Comparison of ENCODE assay signal across 10 cellular contexts in genomic region chr11:35549787-35550186, GRCh38. TPM values are rescaled to one million over a fixed set of nuclear protein-coding genes. Genes with fewer than 3 reads are reported as not detected.
DNase-seq lines count a peak whose midpoint lies in the region; ATAC-seq and TF ChIP-seq lines count a peak whose summit lies in the region.
"Had no signal": no experiment of that assay in that cellular context is flagged by ENCODE, and none has a peak within 500 bp of the region (broad histone marks: within the 10 kb centered on the region; RNA-seq: fewer than 3 reads in every experiment).

No MANE protein-coding gene starts in this region.

- no peak for TF ChIP-seq POLR2A in breast epithelium (IDR thresholded peaks at IDR 0.05)

- peak; percentile 64 for DNase-seq in MCF 10A (ENCODE audit: unreplicated experiment)
- DNase-seq in breast epithelium (ENCODE audit: low spot score in 2 of 2) = no peak
- peak; percentile 94 for DNase-seq in RPMI7951 (ENCODE audit: low read depth)
- peak; percentile 39 for DNase-seq in glutamatergic neuron
- DNase-seq in NK-92 treated with Interleukin-12 subunit alpha and Interleukin-12 subunit beta, amount 100 ng/mL, for 24 hours (lab: John Stamatoyannopoulos, UW) = no peak
- DNase-seq in C1 segment of cervical spinal cord (lab: John Stamatoyannopoulos, UW) = no peak

- no peak overlapping the region for H3K4me3 ChIP-seq in breast epithelium
- H3K4me3 ChIP-seq: vagina had no signal

- H3K27ac ChIP-seq in breast epithelium = no peak overlapping the region
- H3K27ac ChIP-seq: vagina had no signal

- H3K27me3 ChIP-seq in breast epithelium = no peaks in the 10 kb centered on the region
- H3K27me3 ChIP-seq: vagina had no signal

- H3K4me1 Mint-ChIP-seq in MCF 10A (ENCODE audit: insufficient read depth, unreplicated experiment) (peaks cover 19% of the 10 kb centered on the region), glutamatergic neuron (ENCODE audit: low read depth, unreplicated experiment) (peaks cover 18% of the 10 kb centered on the region)

- no peak for ATAC-seq in GM19397 (IDR thresholded peaks at IDR 0.05; ENCODE audit: unreplicated experiment)
- no peak for ATAC-seq in HG03432 (IDR thresholded peaks at IDR 0.05; ENCODE audit: unreplicated experiment)

- no peak overlapping the region for H3K27ac Mint-ChIP-seq in MCF 10A (ENCODE audit: low read depth, unreplicated experiment)
- peak overlapping the region; percentile 15 for H3K27ac Mint-ChIP-seq in glutamatergic neuron (ENCODE audit: unreplicated experiment)

- POLR2A ChIA-PET in MCF 10A (lab: Yijun Ruan, JAX) = interaction anchor here (0.6 to 1.3 kb wide), 6 partner anchors 9 to 1509 kb away, joined by 3 to 4 read pairs (median 3); no protein-coding TSS in a partner anchor

- intact Hi-C loops in MCF 10A (cut with micrococcal nuclease) = no loop called here
- intact Hi-C loops in breast epithelium (cut with DNase I; ENCODE audit: low total_unique reads) = no loop called here

- CTCF ChIA-PET in MCF 10A (lab: Yijun Ruan, JAX) = no interaction called here

- no peaks in the 10 kb centered on the region for H3K9me3 ChIP-seq in breast epithelium
- H3K9me3 ChIP-seq: vagina had no signal

- H3K36me3 Mint-ChIP-seq in MCF 10A (ENCODE audit: insufficient read depth, unreplicated experiment) (no peaks in the 10 kb centered on the region), glutamatergic neuron (ENCODE audit: unreplicated experiment) (no peaks in the 10 kb centered on the region)

- H3K27me3 Mint-ChIP-seq in MCF 10A (ENCODE audit: insufficient read depth, unreplicated experiment) (no peaks in the 10 kb centered on the region), glutamatergic neuron (ENCODE audit: unreplicated experiment) (peaks cover 3% of the 10 kb centered on the region)

- no peaks in the 10 kb centered on the region for H3K36me3 ChIP-seq in breast epithelium
- H3K36me3 ChIP-seq: vagina had no signal

- no peak overlapping the region for H3K4me3 Mint-ChIP-seq in MCF 10A (ENCODE audit: unreplicated experiment)
- H3K4me3 Mint-ChIP-seq in glutamatergic neuron (ENCODE audit: unreplicated experiment) = no peak overlapping the region

- TF ChIP-seq CTCF in MCF 10A (IDR thresholded peaks at IDR 0.05; ENCODE audit: unreplicated experiment) (no peak), breast epithelium (IDR thresholded peaks at IDR 0.05) (no peak), glutamatergic neuron (IDR thresholded peaks at IDR 0.05; ENCODE audit: partially characterized antibody, unreplicated experiment) (no peak)

- BruUV-seq in MCF 10A (replicated peaks; lab: Mats Ljungman, UMichigan) = no TSS peak

- H3K9me3 Mint-ChIP-seq in MCF 10A (ENCODE audit: unreplicated experiment) (no peaks in the 10 kb centered on the region), glutamatergic neuron (ENCODE audit: unreplicated experiment) (no peaks in the 10 kb centered on the region)

- no peaks in the 10 kb centered on the region for H3K4me1 ChIP-seq in breast epithelium

RNA-seq across cellular contexts. Expression of gene PAMR1, which starts 24.4 kb away (rescaled TPM):
- total RNA-seq in MCF 10A (2022) (0.51 TPM in 1 of 2 replicates, not detected in the other), breast epithelium (10 to 100 TPM in 2 of 3 donors, 1 to 10 TPM in 1; 8.8 to 36.4 (median 11.3) TPM), glutamatergic neuron (ENCODE audit: unreplicated experiment) (10.6 TPM)
- under 0.01 and 0.24 TPM in 2 replicates for total RNA-seq in RPMI7951 (2014; rRNA removed; shearing (Covaris generic))
- total RNA-seq: lung microvascular endothelial cell had no signal

Comparison
In these comparisons a context has a peak if more than half of its experiments do, and no peak if none do; other contexts are left out.
1. DNase-seq: peak in MCF 10A (single experiment), RPMI7951 (single experiment) and glutamatergic neuron (single experiment); none in breast epithelium (0 of 2), NK-92 treated with Interleukin-12 subunit alpha and Interleukin-12 subunit beta, amount 100 ng/mL, for 24 hours (single experiment) and C1 segment of cervical spinal cord (0 of 14).